Comparison of ENCODE assay signal across 11 cellular contexts in genomic region chr17:47620503-47621245, GRCh38. TPM values are rescaled to one million over a fixed set of nuclear protein-coding genes. Genes with fewer than 3 reads are reported as not detected.
DNase-seq lines count a peak whose midpoint lies in the region; ATAC-seq lines count a peak whose summit lies in the region.
"Had no signal": no experiment of that assay in that cellular context is flagged by ENCODE, and none has a peak within 500 bp of the region (broad histone marks: within the 10 kb centered on the region; RNA-seq: fewer than 3 reads in every experiment).

No MANE protein-coding gene starts in this region.

- no peak for DNase-seq in right cardiac atrium
- DNase-seq in left ventricle myocardium superior = no peak
- no peak for DNase-seq in activated naive CD8-positive, alpha-beta T cell treated with anti-CD3 and anti-CD28 coated beads for 36 hours
- no peak for DNase-seq in ecto neural progenitor cell (ENCODE audit: low spot score)
- DNase-seq in stimulated activated CD4-positive, alpha-beta T cell treated with anti-CD3 and anti-CD28 coated beads, Interleukin-4, amount 100 ng/mL, for 24 hours = no peak
- DNase-seq in amniotic stem cell (lab: John Stamatoyannopoulos, UW) = no peak
- DNase-seq: NCI-H524 treated with DMSO at 0.1 percent for 48 hours had no signal

- H3K27me3 Mint-ChIP-seq in activated naive CD8-positive, alpha-beta T cell treated with anti-CD3 and anti-CD28 coated beads for 36 hours = no peaks in the 10 kb centered on the region

- peaks cover 31% of the 10 kb centered on the region for H3K36me3 Mint-ChIP-seq in activated naive CD8-positive, alpha-beta T cell treated with anti-CD3 and anti-CD28 coated beads for 36 hours

- 84% methylated on average over 3 of the region's 3 CpGs for WGBS in right cardiac atrium

- H3K9me3 ChIP-seq in right cardiac atrium (ENCODE audit: control insufficient read depth, low read length) = no peaks in the 10 kb centered on the region
- no peaks in the 10 kb centered on the region for H3K9me3 ChIP-seq in muscle layer of duodenum (ENCODE audit: control insufficient read depth in 1 of 2, low read length in 2 of 2)
- H3K9me3 ChIP-seq: HAP-1, neutrophil had no signal

- peak overlapping the region; percentile 68 for H3K27ac Mint-ChIP-seq in activated naive CD8-positive, alpha-beta T cell treated with anti-CD3 and anti-CD28 coated beads for 36 hours

- peaks cover 27 to 39% of the 10 kb centered on the region in 2 donors for H3K36me3 ChIP-seq in muscle layer of duodenum (ENCODE audit: control insufficient read depth in 1 of 2, insufficient read depth in 2 of 2, low read length in 2 of 2)

- H3K4me3 Mint-ChIP-seq in activated naive CD8-positive, alpha-beta T cell treated with anti-CD3 and anti-CD28 coated beads for 36 hours = no peak overlapping the region

- H3K27me3 ChIP-seq in right cardiac atrium (ENCODE audit: control insufficient read depth, insufficient read depth) (no peaks in the 10 kb centered on the region), muscle layer of duodenum (ENCODE audit: low read depth, low read length) (no peaks in the 10 kb centered on the region)
- H3K27me3 ChIP-seq: neutrophil had no signal

- no peak overlapping the region for H3K4me3 ChIP-seq in right cardiac atrium (ENCODE audit: low read length)
- no peak overlapping the region for H3K4me3 ChIP-seq in muscle layer of duodenum (ENCODE audit: low read depth in 1 of 2, low read length in 2 of 2)
- H3K4me3 ChIP-seq: HAP-1 had no signal

- peak overlapping the region; percentile 52 for H3K27ac ChIP-seq in right cardiac atrium (ENCODE audit: low read length)
- peak overlapping the region; percentile 78 for H3K27ac ChIP-seq in muscle layer of duodenum (ENCODE audit: low read length)

- intact Hi-C loops in right cardiac atrium (cut with DNase I) = no loop called here
- intact Hi-C loops in left ventricle myocardium superior (cut with micrococcal nuclease) = no loop called here

- no peaks in the 10 kb centered on the region for H3K9me3 Mint-ChIP-seq in activated naive CD8-positive, alpha-beta T cell treated with anti-CD3 and anti-CD28 coated beads for 36 hours

- ATAC-seq in right cardiac atrium = no peak
- ATAC-seq in left ventricle myocardium superior = no peak
- no peak for ATAC-seq in GM18519 (IDR thresholded peaks at IDR 0.05; ENCODE audit: low FRiP score, unreplicated experiment)

- peaks cover 22% of the 10 kb centered on the region for H3K4me1 Mint-ChIP-seq in activated naive CD8-positive, alpha-beta T cell treated with anti-CD3 and anti-CD28 coated beads for 36 hours

- H3K4me1 ChIP-seq in right cardiac atrium (ENCODE audit: control insufficient read depth, insufficient read depth, low read length) (peaks cover 2% of the 10 kb centered on the region), muscle layer of duodenum (ENCODE audit: control insufficient read depth in 1 of 2, insufficient read depth in 2 of 2, low read length in 2 of 2) (peaks cover 8 to 36% of the 10 kb centered on the region in 2 donors)
- H3K4me1 ChIP-seq: HAP-1 had no signal

RNA-seq across cellular contexts. Expression of gene KPNB1, which starts 29.0 kb away (rescaled TPM):
- total RNA-seq in right cardiac atrium (100 to 1,000 TPM; 134 to 175 (median 167) TPM), left ventricle myocardium superior (169 TPM)
- polyA plus RNA-seq in right cardiac atrium = 50.0 TPM
- total RNA-seq in activated naive CD8-positive, alpha-beta T cell treated with anti-CD3 and anti-CD28 coated beads for 36 hours = 100 to 1,000 TPM; 886 to 911 TPM
